In the genomic region with DNA sequence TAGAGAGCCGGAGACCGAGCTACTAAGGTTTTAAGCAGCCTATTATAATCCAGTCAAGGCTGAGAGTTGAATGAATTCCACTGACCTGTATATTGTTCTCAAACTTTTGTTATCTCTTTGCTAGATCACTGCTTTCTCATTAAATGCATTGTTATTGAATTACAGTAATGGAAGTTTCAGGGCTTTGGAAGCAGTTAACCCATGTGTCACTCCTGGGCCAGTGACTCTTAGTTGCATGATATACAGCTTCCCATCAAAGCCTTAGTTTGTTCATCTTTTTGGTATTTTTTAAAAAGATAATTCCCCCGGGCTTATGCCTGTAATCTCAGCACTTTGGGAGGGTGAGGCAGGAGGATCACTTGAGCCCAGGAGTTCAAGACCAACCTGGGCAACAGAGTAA, we compare ENCODE assay signal across 25 cellular contexts. TPM values are rescaled to one million over a fixed set of nuclear protein-coding genes. Genes with fewer than 3 reads are reported as not detected.
"Had no signal": no experiment of that assay in that cellular context is flagged by ENCODE, and none has a peak within 500 bp of the region (broad histone marks: within the 10 kb centered on the region; RNA-seq: fewer than 3 reads in every experiment).

No MANE protein-coding gene starts in this region.

- ATAC-seq: activated CD8-positive, alpha-beta T cell treated with anti-CD3 and anti-CD28 coated beads, Interleukin-2, amount 10 ng/mL, durations not matched to agents 7 days and 5 days; activated naive CD8-positive, alpha-beta T cell treated with anti-CD3 and anti-CD28 coated beads, Interleukin-2, amount 50 U/mL, for 24 hours; left ventricle myocardium superior; natural killer cell treated with Interleukin-12 subunit alpha and Interleukin-12 subunit beta and Interleukin-15 and Interleukin-18, amount 100 ng/mL, for 72 hours; right lobe of liver; stimulated activated effector memory CD8-positive, alpha-beta T cell treated with anti-CD3 and anti-CD28 coated beads, Interleukin-12 subunit alpha, Interleukin-12 subunit beta, amount 100 ng/mL, for 72 hours; stimulated activated naive CD8-positive, alpha-beta T cell treated with anti-CD3 and anti-CD28 coated beads, Interleukin-15, amount 100 ng/mL, for 72 hours had no signal

- H3K27me3 ChIP-seq: right lobe of liver had no signal

- H3K4me1 ChIP-seq: right lobe of liver, tibial artery had no signal

- DNase-seq: activated CD4-positive, alpha-beta T cell treated with anti-CD3 and anti-CD28 coated beads for 1 hour; activated CD4-positive, alpha-beta T cell treated with anti-CD3 and anti-CD28 coated beads, Interleukin-2, amount 50 U/mL, for 1 hour; activated CD8-positive, alpha-beta T cell treated with anti-CD3 and anti-CD28 coated beads, Interleukin-2, amount 10 ng/mL, durations not matched to agents 7 days and 5 days; activated gamma-delta T cell; activated naive CD4-positive, alpha-beta T cell treated with anti-CD3 and anti-CD28 coated beads, Interleukin-2, amount 50 U/mL, for 16 hours; activated naive CD8-positive, alpha-beta T cell treated with anti-CD3 and anti-CD28 coated beads, Interleukin-2, amount 50 U/mL, for 24 hours; aorta; central memory CD4-positive, alpha-beta T cell; dermis blood vessel endothelial cell; effector memory CD4-positive, alpha-beta T cell; foreskin melanocyte; glutamatergic neuron; hypothalamus; left ventricle myocardium superior; mammary epithelial cell; midbrain; right lobe of liver; stimulated activated CD4-positive, alpha-beta T cell treated with anti-CD3 and anti-CD28 coated beads, Interleukin-2, amount 100 ng/mL, for 24 hours; stimulated activated naive CD8-positive, alpha-beta T cell treated with anti-CD3 and anti-CD28 coated beads, Interleukin-15, amount 100 ng/mL, for 72 hours; tibial artery; WERI-Rb-1 had no signal

- H3K9me3 ChIP-seq: right lobe of liver had no signal

- H3K4me3 Mint-ChIP-seq: activated CD8-positive, alpha-beta T cell treated with anti-CD3 and anti-CD28 coated beads, Interleukin-2, amount 10 ng/mL, durations not matched to agents 7 days and 5 days; activated naive CD8-positive, alpha-beta T cell treated with anti-CD3 and anti-CD28 coated beads, Interleukin-2, amount 50 U/mL, for 24 hours; activated T-helper 1 cell treated with anti-CD3 and anti-CD28 coated beads, Interleukin-12 subunit alpha, Interleukin-12 subunit beta, Interleukin-2, Interleukin-4 antibody, amounts not matched to agents 30 ng/mL and 10 ng/mL and 1 ng/mL, durations not matched to agents 14 hours and 24 hours and 36 hours; natural killer cell treated with Interleukin-12 subunit alpha and Interleukin-12 subunit beta and Interleukin-15 and Interleukin-18, amount 100 ng/mL, for 72 hours; stimulated activated effector memory CD8-positive, alpha-beta T cell treated with anti-CD3 and anti-CD28 coated beads, Interleukin-12 subunit alpha, Interleukin-12 subunit beta, amount 100 ng/mL, for 72 hours; stimulated activated naive CD8-positive, alpha-beta T cell treated with anti-CD3 and anti-CD28 coated beads, Interleukin-15, amount 100 ng/mL, for 72 hours had no signal

- H3K36me3 Mint-ChIP-seq: natural killer cell treated with Interleukin-12 subunit alpha and Interleukin-12 subunit beta and Interleukin-15 and Interleukin-18, amount 100 ng/mL, for 72 hours; stimulated activated effector memory CD8-positive, alpha-beta T cell treated with anti-CD3 and anti-CD28 coated beads, Interleukin-12 subunit alpha, Interleukin-12 subunit beta, amount 100 ng/mL, for 72 hours had no signal

- H3K27ac ChIP-seq: right lobe of liver, tibial artery, WERI-Rb-1 had no signal

- H3K4me3 ChIP-seq: right lobe of liver, skin epidermis, tibial artery had no signal

- H3K27me3 Mint-ChIP-seq: natural killer cell treated with Interleukin-12 subunit alpha and Interleukin-12 subunit beta and Interleukin-15 and Interleukin-18, amount 100 ng/mL, for 72 hours; stimulated activated naive CD8-positive, alpha-beta T cell treated with anti-CD3 and anti-CD28 coated beads, Interleukin-15, amount 100 ng/mL, for 72 hours had no signal

- H3K4me1 Mint-ChIP-seq: activated naive CD8-positive, alpha-beta T cell treated with anti-CD3 and anti-CD28 coated beads, Interleukin-2, amount 50 U/mL, for 24 hours; stimulated activated effector memory CD8-positive, alpha-beta T cell treated with anti-CD3 and anti-CD28 coated beads, Interleukin-12 subunit alpha, Interleukin-12 subunit beta, amount 100 ng/mL, for 72 hours; stimulated activated naive CD8-positive, alpha-beta T cell treated with anti-CD3 and anti-CD28 coated beads, Interleukin-15, amount 100 ng/mL, for 72 hours had no signal

- H3K27ac Mint-ChIP-seq: activated CD8-positive, alpha-beta T cell treated with anti-CD3 and anti-CD28 coated beads, Interleukin-2, amount 10 ng/mL, durations not matched to agents 7 days and 5 days; activated naive CD8-positive, alpha-beta T cell treated with anti-CD3 and anti-CD28 coated beads, Interleukin-2, amount 50 U/mL, for 24 hours; activated T-helper 1 cell treated with anti-CD3 and anti-CD28 coated beads, Interleukin-12 subunit alpha, Interleukin-12 subunit beta, Interleukin-2, Interleukin-4 antibody, amounts not matched to agents 30 ng/mL and 10 ng/mL and 1 ng/mL, durations not matched to agents 14 hours and 24 hours and 36 hours; natural killer cell treated with Interleukin-12 subunit alpha and Interleukin-12 subunit beta and Interleukin-15 and Interleukin-18, amount 100 ng/mL, for 72 hours; stimulated activated effector memory CD8-positive, alpha-beta T cell treated with anti-CD3 and anti-CD28 coated beads, Interleukin-12 subunit alpha, Interleukin-12 subunit beta, amount 100 ng/mL, for 72 hours; stimulated activated naive CD8-positive, alpha-beta T cell treated with anti-CD3 and anti-CD28 coated beads, Interleukin-15, amount 100 ng/mL, for 72 hours had no signal

- H3K36me3 ChIP-seq: right lobe of liver, tibial artery, WERI-Rb-1 had no signal

RNA-seq across cellular contexts. Expression of a gene that starts 55.4 kb away (rescaled TPM):
- total RNA-seq: activated CD8-positive, alpha-beta T cell treated with anti-CD3 and anti-CD28 coated beads, Interleukin-2, amount 10 ng/mL, durations not matched to agents 7 days and 5 days had no signal
